Comparison of ENCODE assay signal across 22 cellular contexts in genomic region chr10:117818696-117819095, GRCh38.
"Had no signal": no experiment of that assay in that cellular context is flagged by ENCODE, and none has a peak within 500 bp of the region (broad histone marks: within the 10 kb centered on the region; RNA-seq: fewer than 3 reads in every experiment).

No MANE protein-coding gene starts in this region.

- DNase-seq: activated CD4-positive, alpha-beta memory T cell treated with anti-CD3 and anti-CD28 coated beads, Interleukin-2, amount 10 ng/mL, durations not matched to agents 7 days and 5 days; activated CD4-positive, alpha-beta T cell treated with anti-CD3 and anti-CD28 coated beads for 36 hours; activated CD4-positive, alpha-beta T cell treated with anti-CD3 and anti-CD28 coated beads, Interleukin-2, amount 50 U/mL, for 1 hour; activated CD4-positive, CD25-positive, alpha-beta regulatory T cell; activated gamma-delta T cell; activated naive CD4-positive, alpha-beta T cell treated with anti-CD3 and anti-CD28 coated beads for 36 hours; activated T-cell treated with anti-CD3 and anti-CD28 coated beads for 4 hours; activated T-cell treated with anti-CD3 and anti-CD28 coated beads, Interleukin-2, amount 50 U/mL, for 48 hours; amygdala; cerebellar nuclear complex; NCI-H1092; NCI-H1930; NCI-H345; NCI-H510A; NCI-H526 treated with DMSO at 0.1 percent for 48 hours; NK-92 treated with Interleukin-12 subunit alpha and Interleukin-12 subunit beta, amount 100 ng/mL, for 24 hours; PC-3; SIG-M5; T-helper 2 cell; T1000 had no signal

- ATAC-seq: activated CD4-positive, alpha-beta T cell treated with anti-CD3 and anti-CD28 coated beads for 36 hours; activated T-helper 17 cell treated with anti-CD3 and anti-CD28 coated beads, Interleukin-2, amount 50 U/mL, for 72 hours; PC-3 had no signal

- H3K27ac ChIP-seq: VCaP had no signal
